ENCODE assay signal across 10 cellular contexts in genomic region chr19:19384486-19384885, GRCh38. TPM values are rescaled to one million over a fixed set of nuclear protein-coding genes. Genes with fewer than 3 reads are reported as not detected.
DNase-seq lines count a peak whose midpoint lies in the region; ATAC-seq and TF ChIP-seq lines count a peak whose summit lies in the region.
"Had no signal": no experiment of that assay in that cellular context is flagged by ENCODE, and none has a peak within 500 bp of the region (broad histone marks: within the 10 kb centered on the region; RNA-seq: fewer than 3 reads in every experiment).

No MANE protein-coding gene starts in this region.

- 74 to 89% methylated on average over 13 of the region's 13 CpGs for WGBS in upper lobe of left lung, 2 donors

- H3K4me3 Mint-ChIP-seq in memory B cell: peak overlapping the region; percentile 89

- no peaks in the 10 kb centered on the region for H3K27me3 Mint-ChIP-seq in memory B cell

- ATAC-seq in Right ventricle myocardium inferior (no peak), left ventricle myocardium superior (no peak), memory B cell (ENCODE audit: low read depth) (no peak), upper lobe of left lung (ENCODE audit: low FRiP score in 2 of 2) (no peak), HG03045 (IDR thresholded peaks at IDR 0.05; ENCODE audit: unreplicated experiment) (no peak)

- H3K4me3 ChIP-seq in brain microvascular endothelial cell (ENCODE audit: low read depth, low read length) (peak overlapping the region; percentile 58), upper lobe of left lung (peak overlapping the region; percentile 18 to 84 (median 60)), SJCRH30 (no peak overlapping the region)

- intact Hi-C loops in Right ventricle myocardium inferior (cut with DNase I): no loop called here
- intact Hi-C loops in left ventricle myocardium superior (cut with micrococcal nuclease): no loop called here

- in situ Hi-C loops in brain microvascular endothelial cell (cut with HindIII; ENCODE audit: low pct_ligation_motif_present, low sequenced_read_pairs): no loop called here

- TF ChIP-seq EP300 in upper lobe of left lung (IDR thresholded peaks at IDR 0.05): no peak

- no peaks in the 10 kb centered on the region for H3K36me3 Mint-ChIP-seq in memory B cell

- TF ChIP-seq CTCF in brain microvascular endothelial cell (IDR thresholded peaks at IDR 0.05; ENCODE audit: low read depth, low read length, missing control alignments) (no peak), upper lobe of left lung (IDR thresholded peaks at IDR 0.05) (no peak)

- H3K4me1 ChIP-seq in upper lobe of left lung (peaks cover 39 to 58% (median 54%) of the 10 kb centered on the region in 4 donors), SJCRH30 (0 out of 2 replicates have a peak, but pooled peaks cover 2% of the 10 kb centered on the region)

- H3K9me3 Mint-ChIP-seq in memory B cell: no peaks in the 10 kb centered on the region

- no peak overlapping the region for H3K27ac ChIP-seq in brain microvascular endothelial cell
- peak overlapping the region; percentile 81 to 96 (median 87) for H3K27ac ChIP-seq in upper lobe of left lung
- H3K27ac ChIP-seq in SJCRH30: no peak overlapping the region; the same call in 1 of the 2 replicates

- TF ChIP-seq POLR2A in upper lobe of left lung (IDR thresholded peaks at IDR 0.05): no peak

- DNase-seq in Right ventricle myocardium inferior (ENCODE audit: missing footprints) (peak; percentile 11), left ventricle myocardium superior (no peak), brain microvascular endothelial cell (no peak), memory B cell (ENCODE audit: low spot score in 2 of 2) (no peak), upper lobe of left lung (peak in 1 of 2 donors; percentile 58), SJCRH30 (no peak)
- DNase-seq in stimulated activated CD4-positive, alpha-beta T cell treated with anti-CD3 and anti-CD28 coated beads, Interleukin-2, amount 100 ng/mL, for 24 hours: no peak
- DNase-seq: NCI-H82; stimulated activated CD4-positive, alpha-beta T cell treated with anti-CD3 and anti-CD28 coated beads, Interleukin-15, amount 100 ng/mL, for 24 hours had no signal

- peaks cover 31% of the 10 kb centered on the region for H3K4me1 Mint-ChIP-seq in memory B cell

- H3K27ac Mint-ChIP-seq in memory B cell: no peak overlapping the region

- H3K36me3 ChIP-seq in brain microvascular endothelial cell (replicated peaks) (no peaks in the 10 kb centered on the region), upper lobe of left lung (no peaks in the 10 kb centered on the region), SJCRH30 (no peaks in the 10 kb centered on the region; the same call in 1 of the 2 replicates)

- no peaks in the 10 kb centered on the region for H3K9me3 ChIP-seq in upper lobe of left lung
- H3K9me3 ChIP-seq in SJCRH30 (replicated peaks): no peaks in the 10 kb centered on the region

- H3K27me3 ChIP-seq in brain microvascular endothelial cell (replicated peaks) (no peaks in the 10 kb centered on the region), upper lobe of left lung (no peaks in the 10 kb centered on the region), SJCRH30 (no peaks in the 10 kb centered on the region)

RNA-seq across cellular contexts. Expression of gene GATAD2A, which starts 21.0 kb away (rescaled TPM):
- 25.9 TPM for total RNA-seq in Right ventricle myocardium inferior
- total RNA-seq in left ventricle myocardium superior: 29.7 TPM
- total RNA-seq in upper lobe of left lung: 100 to 1,000 TPM in 2 of 6 donors, 10 to 100 TPM in 4; 60.8 to 182 (median 88.0) TPM
- 99.6 and 101 TPM in 2 replicates for total RNA-seq in SJCRH30 (2014; rRNA removed; shearing (Covaris generic))

Comparison
In these comparisons a context has a peak if more than half of its experiments do, and no peak if none do; other contexts are left out.
1. H3K27ac ChIP-seq: peak in upper lobe of left lung (4 of 4); none in brain microvascular endothelial cell (single experiment) and SJCRH30 (single experiment).